In the genomic region with DNA sequence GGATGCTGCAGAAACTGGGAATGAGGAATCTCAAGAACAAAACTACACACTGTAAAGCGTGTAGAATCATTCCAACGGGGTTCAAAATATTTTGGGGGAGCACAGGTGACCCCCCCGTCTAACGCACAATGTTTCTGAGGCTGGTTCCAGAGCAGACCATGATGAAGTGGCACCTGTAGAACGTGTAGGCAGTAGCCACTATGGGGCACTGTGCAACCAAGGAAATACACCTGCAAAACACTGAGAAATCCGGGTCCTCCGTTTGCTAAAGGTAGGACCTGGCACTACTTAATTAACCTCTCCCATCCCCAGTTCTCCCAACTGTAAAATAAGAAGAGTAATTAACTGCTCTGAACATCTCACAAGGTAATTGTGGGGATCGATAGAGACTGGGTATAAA, we compare ENCODE assay signal across 13 cellular contexts. TPM values are rescaled to one million over a fixed set of nuclear protein-coding genes. Genes with fewer than 3 reads are reported as not detected.
DNase-seq lines count a peak whose midpoint lies in the region; ATAC-seq and TF ChIP-seq lines count a peak whose summit lies in the region.
"Had no signal": no experiment of that assay in that cellular context is flagged by ENCODE, and none has a peak within 500 bp of the region (broad histone marks: within the 10 kb centered on the region; RNA-seq: fewer than 3 reads in every experiment).

No MANE protein-coding gene starts in this region.

- H3K27ac ChIP-seq in hepatocyte = no peak overlapping the region

- intact Hi-C loops in Caco-2 (cut with micrococcal nuclease; ENCODE audit: unreplicated experiment) = loop anchor here (10.0 kb wide), 1 partner anchor 1071 kb away; no protein-coding TSS in a partner anchor

- H3K4me1 ChIP-seq in hepatocyte (ENCODE audit: insufficient read depth) (no peaks in the 10 kb centered on the region), Caco-2 (no peaks in the 10 kb centered on the region)

- ATAC-seq in GM19452 (IDR thresholded peaks at IDR 0.05; ENCODE audit: unreplicated experiment) = no peak

- H3K79me2 ChIP-seq in hepatocyte = no peaks in the 10 kb centered on the region

- H3K4me3 Mint-ChIP-seq in HFFc6 = no peak overlapping the region
- H3K4me3 Mint-ChIP-seq in Caco-2 (ENCODE audit: unreplicated experiment) = no peak overlapping the region
- H3K4me3 Mint-ChIP-seq: activated naive CD8-positive, alpha-beta T cell; CD4-positive, CD25-positive, alpha-beta regulatory T cell; dendritic cell treated with granulocyte-macrophage colony-stimulating factor and Interleukin-4, amounts not matched to agents 40 ng/mL and 50 ng/mL, for 4 days had no signal

- no peaks in the 10 kb centered on the region for H3K36me3 ChIP-seq in hepatocyte (replicated peaks; ENCODE audit: insufficient read depth, low read depth)
- no peaks in the 10 kb centered on the region for H3K36me3 ChIP-seq in Caco-2 (ENCODE audit: control insufficient read depth, insufficient read depth, low read length)

- WGBS in hepatocyte (ENCODE audit: low lambda C conversion rate, missing lambda C conversion rate) = 52% methylated on average over 8 of the region's 8 CpGs

- TF ChIP-seq CTCF in AG04449 (IDR thresholded peaks at IDR 0.05; ENCODE audit: insufficient read depth, low read length, missing control alignments) (peak; percentile 14), HFFc6 (IDR thresholded peaks at IDR 0.05) (peak; percentile 56), hepatocyte (IDR thresholded peaks at IDR 0.05; ENCODE audit: poor library complexity) (peak; percentile 37), Caco-2 (IDR thresholded peaks at IDR 0.05; ENCODE audit: insufficient read depth in 1 of 2, low read depth in 1 of 2, low read length in 1 of 2, severe bottlenecking in 1 of 2, unreplicated experiment in 1 of 2) (peak in 1 of 2 experiments; percentile 29)

- H3K4me1 Mint-ChIP-seq in HFFc6 (ENCODE audit: low read depth) (no peaks in the 10 kb centered on the region), Caco-2 (ENCODE audit: low read depth, unreplicated experiment) (no peaks in the 10 kb centered on the region)
- H3K4me1 Mint-ChIP-seq: CD4-positive, CD25-positive, alpha-beta regulatory T cell had no signal

- no peaks in the 10 kb centered on the region for H4K20me1 ChIP-seq in hepatocyte (ENCODE audit: insufficient read depth, poor library complexity, severe bottlenecking)

- peaks cover 9% of the 10 kb centered on the region for H3K27me3 Mint-ChIP-seq in HFFc6 (ENCODE audit: insufficient read depth)
- H3K27me3 Mint-ChIP-seq in Caco-2 (ENCODE audit: insufficient read depth, unreplicated experiment) = peaks cover 10% of the 10 kb centered on the region
- H3K27me3 Mint-ChIP-seq: CD4-positive, CD25-positive, alpha-beta regulatory T cell; dendritic cell treated with granulocyte-macrophage colony-stimulating factor and Interleukin-4, amounts not matched to agents 40 ng/mL and 50 ng/mL, for 4 days had no signal

- no peaks in the 10 kb centered on the region for H3K36me3 Mint-ChIP-seq in HFFc6 (ENCODE audit: low read depth)
- no peaks in the 10 kb centered on the region for H3K36me3 Mint-ChIP-seq in Caco-2 (ENCODE audit: insufficient read depth, unreplicated experiment)
- H3K36me3 Mint-ChIP-seq: activated naive CD8-positive, alpha-beta T cell; CD4-positive, CD25-positive, alpha-beta regulatory T cell had no signal

- no peaks in the 10 kb centered on the region for H3K9me2 ChIP-seq in hepatocyte (replicated peaks; ENCODE audit: insufficient read depth)

- CTCF ChIA-PET in AG04449 (lab: Yijun Ruan, JAX) = interaction anchor here (1.1 kb wide), 1 partner anchor 12 kb away, joined by 3 read pairs; no protein-coding TSS in a partner anchor
- CTCF ChIA-PET in Caco-2 (lab: Charles Lee) = no interaction called here

- H3K4me2 ChIP-seq in hepatocyte = no peak overlapping the region

- POLR2A ChIA-PET in AG04449 (lab: Yijun Ruan, JAX) = no interaction called here
- POLR2A ChIA-PET in Caco-2 (lab: Charles Lee) = no interaction called here

- H3K27me3 ChIP-seq in hepatocyte (no peaks in the 10 kb centered on the region), Caco-2 (replicated peaks; ENCODE audit: control insufficient read depth, insufficient read depth, low read length) (no peaks in the 10 kb centered on the region)

- H2AFZ ChIP-seq in hepatocyte = no peak overlapping the region

- H3K27ac Mint-ChIP-seq in HFFc6 = no peak overlapping the region
- no peak overlapping the region for H3K27ac Mint-ChIP-seq in Caco-2 (ENCODE audit: unreplicated experiment)
- H3K27ac Mint-ChIP-seq: activated naive CD8-positive, alpha-beta T cell; CD4-positive, CD25-positive, alpha-beta regulatory T cell; dendritic cell treated with granulocyte-macrophage colony-stimulating factor and Interleukin-4, amounts not matched to agents 40 ng/mL and 50 ng/mL, for 4 days had no signal

- H3K9me3 Mint-ChIP-seq in HFFc6 = peaks cover 5% of the 10 kb centered on the region; the same call in 1 of the 2 replicates
- peaks cover 18% of the 10 kb centered on the region for H3K9me3 Mint-ChIP-seq in Caco-2 (ENCODE audit: unreplicated experiment)

- DNase-seq in AG04449 (ENCODE audit: low read depth, low spot score) = no peak
- no peak for DNase-seq in HFFc6
- DNase-seq in SW480 (ENCODE audit: low spot score) = peak; percentile 46
- DNase-seq in hepatocyte (ENCODE audit: low spot score) = peak; percentile 16
- DNase-seq in Caco-2 = no peak
- no peak for DNase-seq in NOMO-1 treated with dmso at 0.1 percent for 144 hours (lab: John Stamatoyannopoulos, UW; ENCODE audit: unreplicated experiment)
- DNase-seq in stimulated activated CD4-positive, alpha-beta T cell treated with anti-CD3 and anti-CD28 coated beads, Interleukin-12 subunit alpha, Interleukin-12 subunit beta, amount 100 ng/mL, for 4 hours = no peak
- DNase-seq: CD4-positive, CD25-positive, alpha-beta regulatory T cell; stimulated activated naive CD4-positive, alpha-beta T cell treated with Interleukin-2 at 50 U/mL for 16 hours had no signal

- H3K4me3 ChIP-seq in AG04449 (ENCODE audit: low read depth, low read length) = no peak overlapping the region
- no peak overlapping the region for H3K4me3 ChIP-seq in hepatocyte
- H3K4me3 ChIP-seq in Caco-2 (ENCODE audit: low read depth, low read length) = no peak overlapping the region
- H3K4me3 ChIP-seq: lung had no signal

- H3K9me3 ChIP-seq in hepatocyte (ENCODE audit: low read depth) (no peaks in the 10 kb centered on the region), Caco-2 (peaks cover 9% of the 10 kb centered on the region; the same call in 1 of the 2 replicates)

- no TSS peak for BruUV-seq in Caco-2 (replicated peaks; lab: Mats Ljungman, UMichigan)

RNA-seq across cellular contexts. Expression of a gene that starts 22.6 kb away (rescaled TPM):
- under 1 TPM in 2 of 6 experiments, not detected in 4; 0.14 to 0.24 TPM for total RNA-seq in HFFc6 (2021; fragmentation: NEBNext Ultra II Directional; extraction: Animal tissue kit (Norgen Biotek cat#: 25700))
- 5.9 and 14.4 TPM in 2 replicates for total RNA-seq in hepatocyte
- polyA plus RNA-seq in hepatocyte = 3.0 and 3.2 TPM in 2 replicates
- total RNA-seq in Caco-2 (2022) = not detected in 2 replicates
- polyA plus RNA-seq: CD4-positive, CD25-positive, alpha-beta regulatory T cell had no signal

Comparison
In these comparisons a context has a peak if more than half of its experiments do, and no peak if none do; other contexts are left out.
1. DNase-seq: peak in SW480 (single experiment) and hepatocyte (single experiment); none in AG04449 (single experiment), HFFc6 (single experiment), Caco-2 (0 of 2), NOMO-1 treated with dmso at 0.1 percent for 144 hours (single experiment) and stimulated activated CD4-positive, alpha-beta T cell treated with anti-CD3 and anti-CD28 coated beads, Interleukin-12 subunit alpha, Interleukin-12 subunit beta, amount 100 ng/mL, for 4 hours (single experiment).